ENCODE assay signal across 13 cellular contexts in genomic region chr9:22103650-22104575, GRCh38.
DNase-seq lines count a peak whose midpoint lies in the region; ATAC-seq and TF ChIP-seq lines count a peak whose summit lies in the region.
"Had no signal": no experiment of that assay in that cellular context is flagged by ENCODE, and none has a peak within 500 bp of the region (broad histone marks: within the 10 kb centered on the region; RNA-seq: fewer than 3 reads in every experiment).

No MANE protein-coding gene starts in this region.

- H3K27me3 ChIP-seq in GM23338 (ENCODE audit: insufficient read depth) (no peaks in the 10 kb centered on the region), SJCRH30 (no peaks in the 10 kb centered on the region), BE2C (no peaks in the 10 kb centered on the region)
- H3K27me3 ChIP-seq: testis had no signal

- H3K79me2 ChIP-seq in GM23338 (replicated peaks; ENCODE audit: insufficient read depth), result no peaks in the 10 kb centered on the region

- H4K20me1 ChIP-seq in GM23338 (replicated peaks; ENCODE audit: insufficient read depth), result no peaks in the 10 kb centered on the region

- no peaks in the 10 kb centered on the region for H3K36me3 Mint-ChIP-seq in GM23338 (ENCODE audit: low read depth)
- H3K36me3 Mint-ChIP-seq in T-cell, result no peaks in the 10 kb centered on the region

- H3K27me3 Mint-ChIP-seq in GM23338 (ENCODE audit: insufficient read depth, low read depth, poor library complexity), result no peaks in the 10 kb centered on the region
- no peaks in the 10 kb centered on the region for H3K27me3 Mint-ChIP-seq in T-cell

- intact Hi-C loops in sciatic nerve (cut with DNase I), result no loop called here

- no peaks in the 10 kb centered on the region for H3K9me2 ChIP-seq in GM23338 (ENCODE audit: insufficient read depth)

- no peaks in the 10 kb centered on the region for H3F3A ChIP-seq in GM23338 (replicated peaks; ENCODE audit: low read depth)

- H3K9me3 ChIP-seq in SJCRH30 (replicated peaks), result no peaks in the 10 kb centered on the region
- H3K9me3 ChIP-seq in BE2C, result no peaks in the 10 kb centered on the region
- H3K9me3 ChIP-seq: testis had no signal

- no peak overlapping the region for H3K4me3 Mint-ChIP-seq in GM23338
- no peak overlapping the region for H3K4me3 Mint-ChIP-seq in T-cell
- H3K4me3 Mint-ChIP-seq: activated naive CD4-positive, alpha-beta T cell treated with anti-CD3 and anti-CD28 coated beads for 36 hours had no signal

- H3K27ac ChIP-seq in GM23338 (ENCODE audit: low read depth) (no peak overlapping the region), SJCRH30 (peak overlapping the region; percentile 85)
- H3K27ac ChIP-seq: testis, WERI-Rb-1 had no signal

- no peaks in the 10 kb centered on the region for H3K9me3 Mint-ChIP-seq in GM23338
- no peaks in the 10 kb centered on the region for H3K9me3 Mint-ChIP-seq in T-cell
- H3K9me3 Mint-ChIP-seq: activated naive CD4-positive, alpha-beta T cell treated with anti-CD3 and anti-CD28 coated beads for 36 hours had no signal

- no peak overlapping the region for H3K4me3 ChIP-seq in GM23338
- H3K4me3 ChIP-seq in SJCRH30, result no peak overlapping the region
- H3K4me3 ChIP-seq in fibroblast of pulmonary artery (replicated peaks; ENCODE audit: low read depth, low read length), result no peak overlapping the region
- H3K4me3 ChIP-seq in BE2C (ENCODE audit: low read depth, low read length), result no peak overlapping the region
- H3K4me3 ChIP-seq: testis had no signal

- no peak for ATAC-seq in GM23338
- ATAC-seq in sciatic nerve, result peak; percentile 34
- ATAC-seq in HG02840 (IDR thresholded peaks at IDR 0.05; ENCODE audit: low FRiP score, unreplicated experiment), result no peak
- ATAC-seq in T-cell (replicated peaks in 1 of 4), result no peak
- ATAC-seq in HG03135 (IDR thresholded peaks at IDR 0.05; ENCODE audit: unreplicated experiment), result no peak

- CTCF ChIA-PET in T-cell (lab: Charles Lee), result interaction anchor here in 1 of 2 donors (0.7 kb wide), 1 partner anchor 16 kb away, joined by 3 read pairs; no protein-coding TSS in a partner anchor

- POLR2A ChIA-PET in T-cell (lab: Charles Lee), result no interaction called here

- H3K4me1 Mint-ChIP-seq in GM23338 (peaks cover 20% of the 10 kb centered on the region; the same call in 2 of the 3 replicates), T-cell (peaks cover 11 to 33% (median 29%) of the 10 kb centered on the region in 3 donors)

- no peaks in the 10 kb centered on the region for H3K36me3 ChIP-seq in GM23338 (ENCODE audit: insufficient read depth)
- no peaks in the 10 kb centered on the region; the same call in 1 of the 2 replicates for H3K36me3 ChIP-seq in SJCRH30
- H3K36me3 ChIP-seq in BE2C, result no peaks in the 10 kb centered on the region
- H3K36me3 ChIP-seq: WERI-Rb-1 had no signal

- no peak overlapping the region for H2AFZ ChIP-seq in GM23338

- DNase-seq in GM23338 (ENCODE audit: low spot score) (no peak), SJCRH30 (peak; percentile 9 to 27), fibroblast of pulmonary artery (ENCODE audit: low read depth) (peak; percentile 88), sciatic nerve (ENCODE audit: low spot score) (no peak), T-cell (no peak), BE2C (no peak)
- DNase-seq: activated naive CD4-positive, alpha-beta T cell treated with anti-CD3 and anti-CD28 coated beads for 36 hours; COR-L47; NCI-H1092 treated with DMSO at 0.1 percent for 48 hours; testis; WERI-Rb-1 had no signal

- no peak overlapping the region for H3K4me2 ChIP-seq in GM23338

- peak overlapping the region; percentile 60; the same call in 1 of the 2 replicates for H3K27ac Mint-ChIP-seq in GM23338
- no peak overlapping the region for H3K27ac Mint-ChIP-seq in T-cell
- H3K27ac Mint-ChIP-seq: activated naive CD4-positive, alpha-beta T cell treated with anti-CD3 and anti-CD28 coated beads for 36 hours had no signal

- H3K4me1 ChIP-seq in GM23338 (ENCODE audit: insufficient read depth) (peaks cover 20% of the 10 kb centered on the region), SJCRH30 (peaks cover 24% of the 10 kb centered on the region), BE2C (no peaks in the 10 kb centered on the region)
- H3K4me1 ChIP-seq: testis had no signal

- TF ChIP-seq CTCF in GM23338 (conservative IDR thresholded peaks at IDR 0.05; ENCODE audit: low read depth in 2 of 2) (no peak), fibroblast of pulmonary artery (IDR thresholded peaks at IDR 0.05; ENCODE audit: low read length, missing control alignments) (no peak), BE2C (IDR thresholded peaks at IDR 0.05; ENCODE audit: low read depth, low read length) (no peak)

TF ChIP-seq in GM23338, 12 proteins besides CTCF, POLR2A, EP300 and RAD21:
- TF ChIP-seq STAT1 (IDR thresholded peaks at IDR 0.05; ENCODE audit: unreplicated experiment) (no peak), ETS1 (IDR thresholded peaks at IDR 0.05) (no peak)

Comparison
In these comparisons a context has a peak if more than half of its experiments do, and no peak if none do; other contexts are left out.
1. DNase-seq: peak in SJCRH30 (2 of 2) and fibroblast of pulmonary artery (single experiment); none in GM23338 (single experiment), sciatic nerve (single experiment), T-cell (0 of 34) and BE2C (single experiment).